20 cellular contexts compared by ENCODE assay signal in the genomic region with DNA sequence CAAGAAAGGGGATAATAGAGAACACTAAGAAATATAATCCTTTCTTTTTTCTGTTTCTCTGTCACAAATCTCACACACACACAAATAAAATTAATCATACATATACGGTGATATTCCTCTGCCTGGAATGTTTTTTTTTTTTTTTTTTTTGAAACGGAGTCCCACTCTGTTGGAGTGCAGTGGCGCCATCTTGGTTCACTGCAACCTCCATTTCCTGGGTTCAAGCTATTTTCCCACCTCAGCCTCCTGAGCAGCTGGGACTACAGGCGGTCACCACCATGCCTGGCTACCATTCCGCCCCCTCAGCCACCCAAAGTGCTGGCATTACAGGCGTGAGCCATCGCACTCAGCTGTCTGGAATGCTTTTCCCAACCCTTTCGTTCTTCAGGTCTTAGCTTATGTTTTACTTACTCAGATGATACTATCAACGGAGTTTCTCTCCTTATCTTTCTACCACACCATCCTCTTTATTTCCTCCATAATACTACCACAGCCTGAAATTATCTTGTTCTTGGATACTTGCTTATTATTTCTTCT.
"Had no signal": no experiment of that assay in that cellular context is flagged by ENCODE, and none has a peak within 500 bp of the region (broad histone marks: within the 10 kb centered on the region; RNA-seq: fewer than 3 reads in every experiment).

No MANE protein-coding gene starts in this region.

- DNase-seq: activated CD4-positive, alpha-beta T cell treated with anti-CD3 and anti-CD28 coated beads, Interleukin-2, amount 10 ng/mL, durations not matched to agents 7 days and 5 days; activated CD8-positive, alpha-beta T cell treated with anti-CD3 and anti-CD28 coated beads, Interleukin-2, amount 10 ng/mL, durations not matched to agents 7 days and 5 days; activated effector memory CD4-positive, alpha-beta T cell treated with Interleukin-2 at 50 U/mL for 16 hours; activated T-cell treated with anti-CD3 and anti-CD28 coated beads, Interleukin-2, amount 50 U/mL, for 24 hours; amniotic stem cell; effector CD4-positive, alpha-beta T cell; heart right ventricle; left colon; pancreas; stimulated activated CD4-positive, alpha-beta T cell treated with anti-CD3 and anti-CD28 coated beads, Interleukin-12 subunit alpha, Interleukin-12 subunit beta, amount 100 ng/mL, for 4 hours; stimulated activated CD4-positive, alpha-beta T cell treated with anti-CD3 and anti-CD28 coated beads, Interleukin-1b, Interleukin-23, amount 100 ng/mL, for 48 hours; stimulated activated CD8-positive, alpha-beta memory T cell treated with anti-CD3 and anti-CD28 coated beads, Interleukin-4, amount 100 ng/mL, for 48 hours; stimulated activated naive CD4-positive, alpha-beta T cell; thyroid gland had no signal

- FAIRE-seq: TTC549 had no signal

- H3K9me3 ChIP-seq: esophagus muscularis mucosa, heart right ventricle, neutrophil, pancreas, thyroid gland had no signal

- H3K27ac ChIP-seq: esophagus muscularis mucosa, heart right ventricle, neutrophil, pancreas, thyroid gland had no signal

- H3K4me1 ChIP-seq: pancreas, thyroid gland had no signal

- H3K27me3 ChIP-seq: esophagus muscularis mucosa, heart right ventricle, neutrophil, pancreas, thyroid gland had no signal

- ATAC-seq: activated CD4-positive, CD25-positive, alpha-beta regulatory T cell treated with anti-CD3 and anti-CD28 coated beads, Interleukin-2, amount 50 U/mL, for 24 hours; activated CD8-positive, alpha-beta T cell treated with anti-CD3 and anti-CD28 coated beads, Interleukin-2, amount 10 ng/mL, durations not matched to agents 7 days and 5 days; heart right ventricle; left colon; natural killer cell treated with Interleukin-12 subunit alpha and Interleukin-12 subunit beta and Interleukin-15 and Interleukin-18, amount 100 ng/mL, for 72 hours; pancreas had no signal

- H3K4me3 ChIP-seq: esophagus muscularis mucosa, heart right ventricle, lung, pancreas, thyroid gland had no signal

- H3K36me3 ChIP-seq: esophagus muscularis mucosa, neutrophil, pancreas, thyroid gland had no signal
